In genomic region chr7:128168667-128169210, GRCh38 we compare ENCODE assay signal across 1 cellular context.
TF ChIP-seq lines count a peak whose summit lies in the region.

No MANE protein-coding gene starts in this region.

TF ChIP-seq in HepG2, 621 proteins besides CTCF, POLR2A, EP300 and RAD21 (continued from another document and continues in another):
- TF ChIP-seq ZHX2 (IDR thresholded peaks at IDR 0.05; ENCODE audit: low read depth) (no peak), ZHX2 (CRISPR knock-in tag; IDR thresholded peaks at IDR 0.05; ENCODE audit: borderline replicate concordance) (peak; percentile 48; the same call in 1 of the 2 replicates), ZNF777 (CRISPR knock-in tag; IDR thresholded peaks at IDR 0.05) (no peak), ZNF326 (CRISPR knock-in tag; IDR thresholded peaks at IDR 0.05; ENCODE audit: borderline replicate concordance) (no peak), NR3C1 (CRISPR knock-in tag; IDR thresholded peaks at IDR 0.05) (no peak), ZFP37 (CRISPR knock-in tag; IDR thresholded peaks at IDR 0.05; ENCODE audit: borderline replicate concordance) (no peak), ZNF44 (CRISPR knock-in tag; IDR thresholded peaks at IDR 0.05) (no peak), ZSCAN21 (CRISPR knock-in tag; IDR thresholded peaks at IDR 0.05; ENCODE audit: borderline replicate concordance) (0 out of 2 replicates have a peak, but pooled peaks have one; percentile 28), ZBTB49 (CRISPR knock-in tag; IDR thresholded peaks at IDR 0.05; ENCODE audit: borderline replicate concordance) (no peak), SRSF4 (IDR thresholded peaks at IDR 0.05; ENCODE audit: low read depth, low read length, poor library complexity, severe bottlenecking) (no peak), RARA (CRISPR knock-in tag; IDR thresholded peaks at IDR 0.05) (0 out of 2 replicates have a peak, but pooled peaks have one; percentile 6), KDM2A (CRISPR knock-in tag; IDR thresholded peaks at IDR 0.05; ENCODE audit: borderline replicate concordance, low read depth) (no peak), U2AF2 (IDR thresholded peaks at IDR 0.05; ENCODE audit: low read depth, low read length) (no peak), RBM22 (optimal IDR thresholded peaks at IDR 0.05; ENCODE audit: low read length) (no peak), TCF7L2 (IDR thresholded peaks at IDR 0.05; ENCODE audit: low read depth, low read length) (no peak), RAD51 (IDR thresholded peaks at IDR 0.05; ENCODE audit: borderline replicate concordance) (no peak), NPAS2 (CRISPR knock-in tag; IDR thresholded peaks at IDR 0.05; ENCODE audit: borderline replicate concordance) (no peak), ZSCAN12 (CRISPR knock-in tag; IDR thresholded peaks at IDR 0.05) (no peak), ZNF674 (CRISPR knock-in tag; IDR thresholded peaks at IDR 0.05; ENCODE audit: low read depth) (no peak), RNF2 (conservative IDR thresholded peaks at IDR 0.05; ENCODE audit: low read depth) (no peak), KLF16 (CRISPR knock-in tag; IDR thresholded peaks at IDR 0.05) (peak in 1 of 2 experiments; percentile 44; a peak in 1 of 4 replicates), ZBTB4 (CRISPR knock-in tag; IDR thresholded peaks at IDR 0.05; ENCODE audit: borderline replicate concordance) (no peak), ZBTB7A (CRISPR knock-in tag; IDR thresholded peaks at IDR 0.05) (no peak), ATF7-NPFF (CRISPR knock-in tag; IDR thresholded peaks at IDR 0.05; ENCODE audit: low read depth) (no peak), HOXA9 (CRISPR knock-in tag; IDR thresholded peaks at IDR 0.05; ENCODE audit: borderline replicate concordance) (no peak), ZNF749 (CRISPR knock-in tag; IDR thresholded peaks at IDR 0.05; ENCODE audit: borderline replicate concordance) (no peak), ZNF232 (CRISPR knock-in tag; IDR thresholded peaks at IDR 0.05; ENCODE audit: borderline replicate concordance) (peak; percentile 66; the same call in 1 of the 2 replicates), BHLHE40 (IDR thresholded peaks at IDR 0.05; ENCODE audit: low read length) (no peak), KDM4B (CRISPR knock-in tag; IDR thresholded peaks at IDR 0.05) (no peak), ZNF382 (CRISPR knock-in tag; IDR thresholded peaks at IDR 0.05; ENCODE audit: borderline replicate concordance) (no peak), ZNF800 (CRISPR knock-in tag; IDR thresholded peaks at IDR 0.05) (no peak), TAF15 (IDR thresholded peaks at IDR 0.05; ENCODE audit: low read depth, low read length, poor library complexity, severe bottlenecking) (no peak), THYN1 (CRISPR knock-in tag; IDR thresholded peaks at IDR 0.05; ENCODE audit: borderline replicate concordance, low read depth) (no peak), KDM5B (CRISPR knock-in tag; IDR thresholded peaks at IDR 0.05; ENCODE audit: borderline replicate concordance) (no peak), RFXAP (CRISPR knock-in tag; IDR thresholded peaks at IDR 0.05; ENCODE audit: borderline replicate concordance) (0 out of 2 replicates have a peak, but pooled peaks have one; percentile 40), NFE2 (CRISPR knock-in tag; IDR thresholded peaks at IDR 0.05) (no peak), ZBED4 (CRISPR knock-in tag; IDR thresholded peaks at IDR 0.05; ENCODE audit: borderline replicate concordance) (0 out of 2 replicates have a peak, but pooled peaks have one; percentile 35), ZNF597 (CRISPR knock-in tag; IDR thresholded peaks at IDR 0.05) (no peak), TFAP4 (IDR thresholded peaks at IDR 0.05; ENCODE audit: borderline replicate concordance, low read depth) (peak; percentile 21; the same call in 1 of the 2 replicates), SNAPC5 (CRISPR knock-in tag; IDR thresholded peaks at IDR 0.05; ENCODE audit: borderline replicate concordance) (0 out of 2 replicates have a peak, but pooled peaks have one; percentile 43), GATAD2A (CRISPR knock-in tag; IDR thresholded peaks at IDR 0.05) (no peak), PHF21A (CRISPR knock-in tag; IDR thresholded peaks at IDR 0.05) (no peak), PLRG1 (conservative IDR thresholded peaks at IDR 0.05) (no peak)
